In genomic region chr1:9867408-9868243, GRCh38 we compare ENCODE assay signal across 8 cellular contexts. TPM values are rescaled to one million over a fixed set of nuclear protein-coding genes. Genes with fewer than 3 reads are reported as not detected.
DNase-seq lines count a peak whose midpoint lies in the region; ATAC-seq, FAIRE-seq and TF ChIP-seq lines count a peak whose summit lies in the region.

No MANE protein-coding gene starts in this region.

- TF ChIP-seq CTCF in HCT116 (IDR thresholded peaks at IDR 0.05 in 2 of 3, conservative IDR thresholded peaks at IDR 0.05 in 1 of 3; ENCODE audit: borderline replicate concordance in 1 of 3, insufficient read depth in 1 of 3, low read depth in 2 of 3, low read length in 2 of 3) = peak; percentile 97 to 98 (median 97)
- peak; percentile 99 for TF ChIP-seq CTCF in chondrocyte (IDR thresholded peaks at IDR 0.05)
- TF ChIP-seq CTCF in HepG2 (CRISPR knock-in tag; IDR thresholded peaks at IDR 0.05) = peak; percentile 98

- ATAC-seq in HCT116 (peak; percentile 97), HepG2 (peak; percentile 85), GM18517 (IDR thresholded peaks at IDR 0.05; ENCODE audit: unreplicated experiment) (no peak)

- H3K9ac ChIP-seq in HCT116 (ENCODE audit: low read length) = no peak overlapping the region
- H3K9ac ChIP-seq in HepG2 (ENCODE audit: insufficient read depth, low read depth, low read length) = no peak overlapping the region

- RAD21 ChIA-PET in HCT116 (lab: Charles Lee; ENCODE audit: low non-redundant PET in 1 of 2, low total read pairs in 2 of 2, uncharacterized antibody in 2 of 2, unreplicated experiment in 2 of 2) = no interaction called here

- H3K27ac Mint-ChIP-seq in chondrocyte (ENCODE audit: unreplicated experiment) = no peak overlapping the region

- no peaks in the 10 kb centered on the region for H3K27me3 ChIP-seq in HCT116 (ENCODE audit: insufficient read depth, low read length)
- no peaks in the 10 kb centered on the region for H3K27me3 ChIP-seq in HepG2 (ENCODE audit: control insufficient read depth in 1 of 2, insufficient read depth in 2 of 2, low read length in 2 of 2)

- POLR2A ChIA-PET in HCT116 (lab: Charles Lee) = interaction anchor here (1.0 kb wide), 1 partner anchor 76 kb away, joined by 3 read pairs; the partner anchor contains the start of genes LZIC and NMNAT1
- POLR2A ChIA-PET in HepG2 (lab: Yijun Ruan, JAX) = no interaction called here

- no peaks in the 10 kb centered on the region for H3K9me2 ChIP-seq in HCT116 (ENCODE audit: insufficient read depth)

- H4K20me1 ChIP-seq in HCT116 (ENCODE audit: insufficient read depth) (no peaks in the 10 kb centered on the region), HepG2 (ENCODE audit: insufficient read depth, low read length) (no peaks in the 10 kb centered on the region)

- BruUV-seq in HCT116 (replicated peaks; lab: Mats Ljungman, UMichigan) (no TSS peak), HepG2 (replicated peaks; lab: Mats Ljungman, UMichigan) (no TSS peak)

- DNase-seq in DMS53 (lab: John Stamatoyannopoulos, UW) = peak; percentile 76
- DNase-seq in HCT116 (ENCODE audit: low read depth, low spot score) = no peak
- DNase-seq in NCI-H226 = peak; percentile 50
- DNase-seq in activated CD4-positive, alpha-beta T cell treated with anti-CD3 and anti-CD28 coated beads for 48 hours = peak; percentile 91
- no peak for DNase-seq in chondrocyte (ENCODE audit: low spot score)
- DNase-seq in HepG2 (ENCODE audit: low spot score) = peak; percentile 46
- peak; percentile 76 to 88 (median 82) for DNase-seq in stimulated activated CD4-positive, alpha-beta T cell treated with anti-CD3 and anti-CD28 coated beads, TNF-alpha, amount 100 ng/mL, for 4 hours (ENCODE audit: low read depth in 3 of 3)

- no peak overlapping the region for H3K4me3 ChIP-seq in HCT116 (replicated peaks in 1 of 2; ENCODE audit: low read depth in 1 of 2, low read length in 2 of 2)
- H3K4me3 ChIP-seq in HepG2 (replicated peaks in 1 of 3; ENCODE audit: insufficient read depth in 1 of 3, low read depth in 2 of 3, low read length in 3 of 3) = no peak overlapping the region

- TF ChIP-seq EP300 in HepG2 (IDR thresholded peaks at IDR 0.05; ENCODE audit: low read depth in 2 of 2, low read length in 2 of 2) (no peak), HepG2 (CRISPR knock-in tag; IDR thresholded peaks at IDR 0.05; ENCODE audit: borderline replicate concordance) (no peak)

- no peak overlapping the region for H2AFZ ChIP-seq in HCT116 (ENCODE audit: low read depth, low read length, poor library complexity, severe bottlenecking)
- no peak overlapping the region for H2AFZ ChIP-seq in HepG2 (ENCODE audit: low read length)

- FAIRE-seq in HepG2 (lab: Jason Lieb, UNC) = peak; percentile 49

- no peaks in the 10 kb centered on the region for H3K9me3 ChIP-seq in HCT116 (ENCODE audit: control insufficient read depth in 1 of 2, insufficient read depth in 1 of 2, low read depth in 1 of 2, low read length in 2 of 2)
- no peaks in the 10 kb centered on the region for H3K9me3 ChIP-seq in HepG2 (ENCODE audit: low read length)

- H3K9me3 Mint-ChIP-seq in chondrocyte (ENCODE audit: low read depth) = no peaks in the 10 kb centered on the region

- intact Hi-C loops in HCT116 (cut with micrococcal nuclease) = loop anchor here (1.0 to 5.0 kb wide), 4 partner anchors 40 to 241 kb away; no protein-coding TSS in a partner anchor
- intact Hi-C loops in HepG2 (cut with micrococcal nuclease; ENCODE audit: unreplicated experiment) = loop anchor here (1.0 to 5.0 kb wide), 3 partner anchors 83 to 240 kb away; no protein-coding TSS in a partner anchor

- CTCF ChIA-PET in HCT116 (lab: Charles Lee) = interaction anchor here (0.6 to 2.1 kb wide), 8 partner anchors 9 to 280 kb away, joined by 3 to 21 read pairs (median 4); no protein-coding TSS in a partner anchor
- CTCF ChIA-PET in HepG2 (lab: Yijun Ruan, JAX; ENCODE audit: low intra/inter-chr PET ratio, low total read pairs) = interaction anchor here (1.6 to 2.8 kb wide), 2 partner anchors 83 to 241 kb away, joined by 8 to 41 read pairs; no protein-coding TSS in a partner anchor

- no peaks in the 10 kb centered on the region for H3K36me3 ChIP-seq in HCT116 (ENCODE audit: control insufficient read depth in 1 of 2, insufficient read depth in 2 of 2, low read length in 2 of 2)
- H3K36me3 ChIP-seq in HepG2 (replicated peaks in 1 of 2; ENCODE audit: control insufficient read depth in 1 of 2, insufficient read depth in 2 of 2, low read length in 2 of 2) = peaks cover 21 to 37% of the 10 kb centered on the region in 2 experiments

- WGBS in HepG2 (ENCODE audit: low lambda C conversion rate) = 70% methylated on average over 2 of the region's 15 CpGs

- H3K4me1 ChIP-seq in HCT116 (ENCODE audit: control insufficient read depth in 1 of 2, insufficient read depth in 2 of 2, low read length in 2 of 2) (peaks cover 0 to under 1% of the 10 kb centered on the region in 2 experiments; a peak in 1 of 4 replicates), HepG2 (ENCODE audit: insufficient read depth, low read length) (peaks cover 28% of the 10 kb centered on the region)

- TF ChIP-seq RAD21 in HCT116 (IDR thresholded peaks at IDR 0.05; ENCODE audit: low read depth) (peak; percentile 99), HepG2 (CRISPR knock-in tag; IDR thresholded peaks at IDR 0.05) (peak; percentile 94)

- TF ChIP-seq POLR2A in HCT116 (IDR thresholded peaks at IDR 0.05; ENCODE audit: borderline replicate concordance, extremely low read depth, insufficient read depth, insufficient read length) = no peak
- no peak for TF ChIP-seq POLR2A in HepG2 (IDR thresholded peaks at IDR 0.05; ENCODE audit: insufficient read depth in 1 of 2, low read depth in 2 of 2, low read length in 2 of 2)

- H3K36me3 Mint-ChIP-seq in chondrocyte (ENCODE audit: low read depth) = peaks cover 3% of the 10 kb centered on the region

- peaks cover 4% of the 10 kb centered on the region for H3K4me1 Mint-ChIP-seq in chondrocyte (ENCODE audit: low read depth)

- H3K79me2 ChIP-seq in HCT116 (ENCODE audit: insufficient read depth, low read length) = no peaks in the 10 kb centered on the region
- no peaks in the 10 kb centered on the region for H3K79me2 ChIP-seq in HepG2 (ENCODE audit: insufficient read depth, low read length)

- H3K27ac ChIP-seq in HCT116 (ENCODE audit: low read depth, low read length) (no peak overlapping the region), HepG2 (ENCODE audit: extremely low read length, insufficient read depth, low read length) (no peak overlapping the region)

- H3K4me3 Mint-ChIP-seq in chondrocyte (ENCODE audit: unreplicated experiment) = no peak overlapping the region

- in situ Hi-C loops in HepG2 (cut with HindIII; ENCODE audit: extremely low pct_ligation_motif_present, low pct_unique_long_range_greater_than_20kb) = loop anchor here (5.0 kb wide), 1 partner anchor 80 kb away; no protein-coding TSS in a partner anchor

- no peaks in the 10 kb centered on the region for H3K27me3 Mint-ChIP-seq in chondrocyte (ENCODE audit: low read depth)

- H3K4me2 ChIP-seq in HCT116 (ENCODE audit: low read length) = no peak overlapping the region
- no peak overlapping the region for H3K4me2 ChIP-seq in HepG2 (ENCODE audit: low read depth, low read length)

RNA-seq across cellular contexts. Expression of gene CTNNBIP1, which starts 42.4 kb away (rescaled TPM):
- total RNA-seq in HCT116 (2021; ENCODE audit: unreplicated experiment) (31.3 TPM), chondrocyte (26.2 to 32.8 TPM (median 28.4 TPM) in 3 replicates), HepG2 (2016; rRNA removed; fragmentation: Illumina TruSeq; extraction: Trizol) (67.0 and 71.7 TPM in 2 replicates)
- 33.7 and 43.0 TPM in 2 replicates for polyA plus RNA-seq in HCT116 (2012)
- 112 and 131 TPM in 2 replicates for total RNA-seq in HepG2 (2016; cell fraction: cytosol; rRNA removed; fragmentation: Illumina TruSeq; extraction: Trizol; ENCODE audit: low read depth)
- total RNA-seq in HepG2 (2016; cell fraction: insoluble cytoplasmic fraction; rRNA removed; fragmentation: Illumina TruSeq; extraction: Trizol) = 54.5 and 70.6 TPM in 2 replicates
- 130 and 149 TPM in 2 replicates for total RNA-seq in HepG2 (2016; cell fraction: membrane; rRNA removed; fragmentation: Illumina TruSeq; extraction: Trizol)
- 21.2 and 22.7 TPM in 2 replicates for total RNA-seq in HepG2 (2016; cell fraction: nucleus; rRNA removed; fragmentation: Illumina TruSeq; extraction: Trizol)
- 83.0 and 83.1 TPM in 2 replicates for polyA plus RNA-seq in HepG2 (2011; rRNA removed)
- 57.2 and 76.8 TPM in 2 replicates for polyA plus RNA-seq in HepG2 (2011; cell fraction: cytosol; rRNA removed)
- 32.2 and 32.4 TPM in 2 replicates for polyA plus RNA-seq in HepG2 (2011; cell fraction: nucleus; rRNA removed)
- polyA plus RNA-seq in HepG2 (2012) = 26.8 and 39.9 TPM in 2 replicates
- 182 and 242 TPM in 2 replicates for polyA plus RNA-seq in HepG2 (2016; cell fraction: cytosol; fragmentation: Illumina TruSeq; extraction: Trizol; ENCODE audit: low read depth)
- polyA plus RNA-seq in HepG2 (2016; cell fraction: insoluble cytoplasmic fraction; fragmentation: Illumina TruSeq; extraction: Trizol; ENCODE audit: low read depth) = 74.3 and 84.9 TPM in 2 replicates
- polyA plus RNA-seq in HepG2 (2016; cell fraction: membrane; fragmentation: Illumina TruSeq; extraction: Trizol; ENCODE audit: low read depth) = 169 and 203 TPM in 2 replicates
- polyA plus RNA-seq in HepG2 (2016; cell fraction: nucleus; fragmentation: Illumina TruSeq; extraction: Trizol; ENCODE audit: insufficient read depth, low read depth) = 49.9 and 56.8 TPM in 2 replicates
- 5.8 and 84.0 TPM in 2 replicates for polyA minus RNA-seq in HepG2 (2011; rRNA and poly(A)+ RNA removed; ENCODE audit: low replicate concordance)
- polyA minus RNA-seq in HepG2 (2011; cell fraction: cytosol; rRNA and poly(A)+ RNA removed) = 49.7 and 52.8 TPM in 2 replicates
- 11.7 and 12.0 TPM in 2 replicates for polyA minus RNA-seq in HepG2 (2011; cell fraction: nucleus; rRNA and poly(A)+ RNA removed)

RNA-seq across cellular contexts. Expression of gene CLSTN1, which starts 43.9 kb away (rescaled TPM):
- total RNA-seq in HCT116 (2021; ENCODE audit: unreplicated experiment) (113 TPM), chondrocyte (125 to 139 TPM (median 126 TPM) in 3 replicates), HepG2 (2016; rRNA removed; fragmentation: Illumina TruSeq; extraction: Trizol) (11.9 and 19.7 TPM in 2 replicates)
- polyA plus RNA-seq in HCT116 (2012) = 128 TPM in 2 replicates
- total RNA-seq in HepG2 (2016; cell fraction: cytosol; rRNA removed; fragmentation: Illumina TruSeq; extraction: Trizol; ENCODE audit: low read depth) = 2.9 and 4.1 TPM in 2 replicates
- total RNA-seq in HepG2 (2016; cell fraction: insoluble cytoplasmic fraction; rRNA removed; fragmentation: Illumina TruSeq; extraction: Trizol) = 9.1 and 22.6 TPM in 2 replicates
- 6.8 and 8.1 TPM in 2 replicates for total RNA-seq in HepG2 (2016; cell fraction: membrane; rRNA removed; fragmentation: Illumina TruSeq; extraction: Trizol)
- 30.2 and 36.0 TPM in 2 replicates for total RNA-seq in HepG2 (2016; cell fraction: nucleus; rRNA removed; fragmentation: Illumina TruSeq; extraction: Trizol)
- polyA plus RNA-seq in HepG2 (2011; rRNA removed) = 29.8 and 35.3 TPM in 2 replicates
- 32.1 and 32.2 TPM in 2 replicates for polyA plus RNA-seq in HepG2 (2011; cell fraction: cytosol; rRNA removed)
- 58.5 and 61.2 TPM in 2 replicates for polyA plus RNA-seq in HepG2 (2011; cell fraction: nucleus; rRNA removed)
- polyA plus RNA-seq in HepG2 (2012) = 58.8 and 80.4 TPM in 2 replicates
- polyA plus RNA-seq in HepG2 (2016; cell fraction: cytosol; fragmentation: Illumina TruSeq; extraction: Trizol; ENCODE audit: low read depth) = 3.4 and 3.6 TPM in 2 replicates
- 15.5 and 22.9 TPM in 2 replicates for polyA plus RNA-seq in HepG2 (2016; cell fraction: insoluble cytoplasmic fraction; fragmentation: Illumina TruSeq; extraction: Trizol; ENCODE audit: low read depth)
- 8.3 and 9.9 TPM in 2 replicates for polyA plus RNA-seq in HepG2 (2016; cell fraction: membrane; fragmentation: Illumina TruSeq; extraction: Trizol; ENCODE audit: low read depth)
- polyA plus RNA-seq in HepG2 (2016; cell fraction: nucleus; fragmentation: Illumina TruSeq; extraction: Trizol; ENCODE audit: insufficient read depth, low read depth) = 82.7 and 87.2 TPM in 2 replicates
- polyA minus RNA-seq in HepG2 (2011; rRNA and poly(A)+ RNA removed; ENCODE audit: low replicate concordance) = 22.8 and 40.9 TPM in 2 replicates
- polyA minus RNA-seq in HepG2 (2011; cell fraction: cytosol; rRNA and poly(A)+ RNA removed) = 40.7 and 51.6 TPM in 2 replicates
- 24.4 and 24.8 TPM in 2 replicates for polyA minus RNA-seq in HepG2 (2011; cell fraction: nucleus; rRNA and poly(A)+ RNA removed)

Comparison
In these comparisons a context has a peak if more than half of its experiments do, and no peak if none do; other contexts are left out.
1. DNase-seq: peak in DMS53 (single experiment), NCI-H226 (single experiment), activated CD4-positive, alpha-beta T cell treated with anti-CD3 and anti-CD28 coated beads for 48 hours (single experiment), HepG2 (single experiment) and stimulated activated CD4-positive, alpha-beta T cell treated with anti-CD3 and anti-CD28 coated beads, TNF-alpha, amount 100 ng/mL, for 4 hours (3 of 3); none in HCT116 (single experiment) and chondrocyte (single experiment).
2. Peak in every context shown above with its lines, with median percentiles within 50 percentile points of each other: CTCF ChIP-seq.